Comparison of ENCODE assay signal across 8 cellular contexts in genomic region chr17:75896360-75897075, GRCh38. TPM values are rescaled to one million over a fixed set of nuclear protein-coding genes. Genes with fewer than 3 reads are reported as not detected.
DNase-seq lines count a peak whose midpoint lies in the region; ATAC-seq and TF ChIP-seq lines count a peak whose summit lies in the region.

Gene TRIM65 (minus strand): TSS chr17:75896951. CDS start chr17:75896937, 14 bp downstream.

- H3K4me2 ChIP-seq in DOHH2 (ENCODE audit: low read length) (peak within 1 kb of the TSS; percentile 99), Karpas-422 (ENCODE audit: low read depth, low read length, poor library complexity, severe bottlenecking) (peak within 1 kb of the TSS; percentile 74), SU-DHL-6 (ENCODE audit: low read depth, low read length, poor library complexity, severe bottlenecking) (peak within 1 kb of the TSS; percentile 87)

- no peaks in the 10 kb centered on the region for H3K27me3 Mint-ChIP-seq in activated naive CD8-positive, alpha-beta T cell treated with anti-CD3 and anti-CD28 coated beads, Interleukin-2, amount 10 ng/mL, durations not matched to agents 7 days and 5 days
- H3K27me3 Mint-ChIP-seq in type B pancreatic cell: no peaks in the 10 kb centered on the region

- peak; percentile 94 for DNase-seq in Karpas-422
- peak; percentile 89 for DNase-seq in activated naive CD8-positive, alpha-beta T cell treated with anti-CD3 and anti-CD28 coated beads, Interleukin-2, amount 10 ng/mL, durations not matched to agents 7 days and 5 days
- DNase-seq in cardiac muscle cell (ENCODE audit: low read depth in 1 of 2, low spot score in 1 of 2): peak; percentile 82 to 85
- peak; percentile 78 for DNase-seq in pons (ENCODE audit: low spot score)
- peak; percentile 84 for DNase-seq in type B pancreatic cell (ENCODE audit: extremely low spot score, unreplicated experiment)

- H3K9me3 Mint-ChIP-seq in activated naive CD8-positive, alpha-beta T cell treated with anti-CD3 and anti-CD28 coated beads, Interleukin-2, amount 10 ng/mL, durations not matched to agents 7 days and 5 days: no peaks in the 10 kb centered on the region
- H3K9me3 Mint-ChIP-seq in type B pancreatic cell: no peaks in the 10 kb centered on the region

- H3K36me3 ChIP-seq in DOHH2 (ENCODE audit: control insufficient read depth, low read length) (peaks cover 66% of the 10 kb centered on the region), Karpas-422 (ENCODE audit: insufficient read depth, low read length) (peaks cover 2% of the 10 kb centered on the region; the same call in 1 of the 2 replicates), SU-DHL-6 (ENCODE audit: low read length) (no peaks in the 10 kb centered on the region), cardiac muscle cell (peaks cover 27% of the 10 kb centered on the region)

- no peaks in the 10 kb centered on the region for H3K9me3 ChIP-seq in DOHH2 (ENCODE audit: control insufficient read depth, insufficient read depth, low read length)
- no peaks in the 10 kb centered on the region for H3K9me3 ChIP-seq in Karpas-422 (ENCODE audit: low read length)
- no peaks in the 10 kb centered on the region for H3K9me3 ChIP-seq in SU-DHL-6 (ENCODE audit: insufficient read depth, low read length)
- no peaks in the 10 kb centered on the region for H3K9me3 ChIP-seq in cardiac muscle cell (ENCODE audit: low read depth)

- H3K36me3 Mint-ChIP-seq in activated naive CD8-positive, alpha-beta T cell treated with anti-CD3 and anti-CD28 coated beads, Interleukin-2, amount 10 ng/mL, durations not matched to agents 7 days and 5 days: no peaks in the 10 kb centered on the region
- peaks cover 4% of the 10 kb centered on the region for H3K36me3 Mint-ChIP-seq in type B pancreatic cell

- H3K4me3 Mint-ChIP-seq in activated naive CD8-positive, alpha-beta T cell treated with anti-CD3 and anti-CD28 coated beads, Interleukin-2, amount 10 ng/mL, durations not matched to agents 7 days and 5 days: peak within 1 kb of the TSS; percentile 87
- H3K4me3 Mint-ChIP-seq in type B pancreatic cell: peak within 1 kb of the TSS; percentile 84

- no peak for TF ChIP-seq CTCF in DOHH2 (IDR thresholded peaks at IDR 0.05; ENCODE audit: low read depth, low read length, poor library complexity, severe bottlenecking)
- TF ChIP-seq CTCF in SU-DHL-6 (IDR thresholded peaks at IDR 0.05; ENCODE audit: insufficient read depth, low read length, poor library complexity, severe bottlenecking): peak; percentile 23
- peak; percentile 25 for TF ChIP-seq CTCF in cardiac muscle cell (IDR thresholded peaks at IDR 0.05; ENCODE audit: low read depth, low read length)
- TF ChIP-seq CTCF in type B pancreatic cell (conservative IDR thresholded peaks at IDR 0.05): no peak

- H3K79me2 ChIP-seq in DOHH2 (ENCODE audit: control insufficient read depth, low read length): peaks cover 41% of the 10 kb centered on the region
- peaks cover 23% of the 10 kb centered on the region for H3K79me2 ChIP-seq in Karpas-422 (ENCODE audit: low read length)
- H3K79me2 ChIP-seq in SU-DHL-6 (ENCODE audit: insufficient read depth, low read length): peaks cover 15% of the 10 kb centered on the region

- H3K4me1 ChIP-seq in DOHH2 (ENCODE audit: control insufficient read depth, low read length): peaks cover 18% of the 10 kb centered on the region
- H3K4me1 ChIP-seq in Karpas-422 (ENCODE audit: low read length): peaks cover 26% of the 10 kb centered on the region
- H3K4me1 ChIP-seq in cardiac muscle cell (ENCODE audit: low read depth): peaks cover 8% of the 10 kb centered on the region

- H3K9me2 ChIP-seq in DOHH2 (replicated peaks; ENCODE audit: control insufficient read depth, low read length): no peaks in the 10 kb centered on the region
- no peaks in the 10 kb centered on the region for H3K9me2 ChIP-seq in Karpas-422 (replicated peaks; ENCODE audit: insufficient read depth, low read length)
- H3K9me2 ChIP-seq in SU-DHL-6 (replicated peaks; ENCODE audit: insufficient read depth, low read length): no peaks in the 10 kb centered on the region

- H4K20me1 ChIP-seq in DOHH2 (ENCODE audit: control insufficient read depth, insufficient read depth, low read depth, low read length) (no peaks in the 10 kb centered on the region), Karpas-422 (ENCODE audit: insufficient read depth, low read depth, low read length) (peaks cover 5% of the 10 kb centered on the region; the same call in 1 of the 2 replicates), SU-DHL-6 (ENCODE audit: low read depth, low read length) (no peaks in the 10 kb centered on the region)

- ATAC-seq in GM21576 (IDR thresholded peaks at IDR 0.05; ENCODE audit: unreplicated experiment): peak; percentile 44
- ATAC-seq in activated naive CD8-positive, alpha-beta T cell treated with anti-CD3 and anti-CD28 coated beads, Interleukin-2, amount 10 ng/mL, durations not matched to agents 7 days and 5 days (ENCODE audit: low read depth): peak; percentile 87

- H3F3A ChIP-seq in DOHH2 (ENCODE audit: control insufficient read depth, insufficient read depth) (peaks cover 9% of the 10 kb centered on the region), SU-DHL-6 (ENCODE audit: insufficient read depth) (peaks cover 10% of the 10 kb centered on the region)

- no peaks in the 10 kb centered on the region for H3K27me3 ChIP-seq in DOHH2 (ENCODE audit: control insufficient read depth, low read length)
- no peaks in the 10 kb centered on the region for H3K27me3 ChIP-seq in Karpas-422 (ENCODE audit: low read length)
- no peaks in the 10 kb centered on the region for H3K27me3 ChIP-seq in SU-DHL-6 (ENCODE audit: low read length)
- H3K27me3 ChIP-seq in cardiac muscle cell: no peaks in the 10 kb centered on the region

- peak within 1 kb of the TSS; percentile 86 for H3K27ac Mint-ChIP-seq in activated naive CD8-positive, alpha-beta T cell treated with anti-CD3 and anti-CD28 coated beads, Interleukin-2, amount 10 ng/mL, durations not matched to agents 7 days and 5 days
- H3K27ac Mint-ChIP-seq in type B pancreatic cell: peak within 1 kb of the TSS; percentile 86

- H3K9ac ChIP-seq in Karpas-422 (ENCODE audit: low read length): peak within 1 kb of the TSS; percentile 90
- peak within 1 kb of the TSS; percentile 83 for H3K9ac ChIP-seq in SU-DHL-6 (ENCODE audit: low read length)

- POLR2A ChIA-PET in activated naive CD8-positive, alpha-beta T cell treated with anti-CD3 and anti-CD28 coated beads, Interleukin-2, amount 10 ng/mL, durations not matched to agents 7 days and 5 days (lab: Charles Lee): interaction anchor here (0.5 to 5.4 kb wide), 20 partner anchors 9 to 179 kb away, joined by 3 to 68 read pairs (median 6); partner anchors contain the start of genes ACOX1, GALR2, SRP68 and TEN1

- peaks cover 18% of the 10 kb centered on the region for H3K4me1 Mint-ChIP-seq in activated naive CD8-positive, alpha-beta T cell treated with anti-CD3 and anti-CD28 coated beads, Interleukin-2, amount 10 ng/mL, durations not matched to agents 7 days and 5 days
- H3K4me1 Mint-ChIP-seq in type B pancreatic cell (ENCODE audit: unreplicated experiment): peaks cover 22% of the 10 kb centered on the region

- H2AFZ ChIP-seq in Karpas-422 (ENCODE audit: low read length): peak within 1 kb of the TSS; percentile 62; the same call in 1 of the 2 replicates
- peak within 1 kb of the TSS; percentile 29 for H2AFZ ChIP-seq in SU-DHL-6 (ENCODE audit: low read depth, low read length, severe bottlenecking)

- H3K27ac ChIP-seq in DOHH2 (ENCODE audit: low read depth, low read length) (peak within 1 kb of the TSS; percentile 47), Karpas-422 (ENCODE audit: low read length) (peak within 1 kb of the TSS; percentile 66; the same call in 1 of the 2 replicates), SU-DHL-6 (ENCODE audit: low read depth, low read length) (peak within 1 kb of the TSS; percentile 64), cardiac muscle cell (peak within 1 kb of the TSS; percentile 86)

- peak within 1 kb of the TSS; percentile 90 for H3K4me3 ChIP-seq in DOHH2 (ENCODE audit: low read length)
- H3K4me3 ChIP-seq in Karpas-422 (ENCODE audit: low read length): peak within 1 kb of the TSS; percentile 68
- H3K4me3 ChIP-seq in SU-DHL-6 (ENCODE audit: insufficient read depth, low read length, poor library complexity, severe bottlenecking): peak within 1 kb of the TSS; percentile 89
- H3K4me3 ChIP-seq in cardiac muscle cell: peak within 1 kb of the TSS; percentile 79

RNA-seq across cellular contexts. Expression of gene TRIM65, which starts in this region (rescaled TPM):
- total RNA-seq in Karpas-422 (2014; rRNA removed; shearing (Covaris generic); ENCODE audit: low replicate concordance): 18.4 and 39.5 TPM in 2 replicates
- total RNA-seq in activated naive CD8-positive, alpha-beta T cell treated with anti-CD3 and anti-CD28 coated beads, Interleukin-2, amount 10 ng/mL, durations not matched to agents 7 days and 5 days: 10 to 100 TPM; 35.3 to 36.3 TPM
- total RNA-seq in cardiac muscle cell (20.2 and 31.5 TPM in 2 replicates), type B pancreatic cell (ENCODE audit: low replicate concordance) (8.1 and 19.0 TPM in 2 replicates)
- polyA plus RNA-seq in cardiac muscle cell: 14.6 and 16.8 TPM in 2 replicates

Comparison
In these comparisons a context has a peak if more than half of its experiments do, and no peak if none do; other contexts are left out.
1. Peak in every context shown above with its lines: DNase-seq, ATAC-seq, H3K4me3 ChIP-seq and H3K27ac ChIP-seq.
2. CTCF ChIP-seq: peak in SU-DHL-6 (single experiment) and cardiac muscle cell (single experiment); none in DOHH2 (single experiment) and type B pancreatic cell (single experiment).